10 cellular contexts compared by ENCODE assay signal in the genomic region with DNA sequence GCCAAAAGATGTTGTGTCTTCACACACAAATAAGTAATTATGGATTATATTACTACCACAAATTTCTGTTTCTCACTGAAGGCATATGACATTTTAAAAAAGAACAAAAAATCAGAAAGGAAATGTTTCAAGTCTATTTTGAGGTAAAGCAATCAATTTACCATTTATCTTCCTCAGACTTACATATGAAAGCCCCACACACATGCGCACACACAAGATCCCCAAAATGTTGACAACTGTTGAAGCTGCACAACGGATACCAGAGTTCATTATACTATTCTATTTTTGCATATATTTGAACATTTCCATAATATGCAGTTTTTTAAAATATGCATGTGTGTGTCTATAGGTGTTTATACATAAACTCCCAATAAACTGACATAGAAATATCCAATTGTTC. TPM values are rescaled to one million over a fixed set of nuclear protein-coding genes. Genes with fewer than 3 reads are reported as not detected.
A peak's percentile ranks its signal among the peaks of the same experiment; 100 is the strongest.
DNase-seq lines count a peak whose midpoint lies in the region; ATAC-seq, FAIRE-seq and TF ChIP-seq lines count a peak whose summit lies in the region.
"Had no signal": no experiment of that assay in that cellular context is flagged by ENCODE, and none has a peak within 500 bp of the region (broad histone marks: within the 10 kb centered on the region; RNA-seq: fewer than 3 reads in every experiment).

No MANE protein-coding gene starts in this region.

- POLR2A ChIA-PET in naive thymus-derived CD4-positive, alpha-beta T cell (lab: Charles Lee) = interaction anchor here (0.8 to 4.9 kb wide), 2 partner anchors 43 to 87 kb away, joined by 3 to 36 read pairs; partner anchors contain the start of gene RPS3A

- ATAC-seq in DND-41 (ENCODE audit: insufficient read depth, low read depth) (no peak), GM18502 (IDR thresholded peaks at IDR 0.05; ENCODE audit: poor library complexity, unreplicated experiment) (no peak), HG02798 (IDR thresholded peaks at IDR 0.05; ENCODE audit: poor library complexity, unreplicated experiment) (no peak)
- no peak for ATAC-seq in naive thymus-derived CD4-positive, alpha-beta T cell
- ATAC-seq: body of pancreas had no signal

- no peak for DNase-seq in DND-41
- no peak for DNase-seq in astrocyte (ENCODE audit: low read depth)
- no peak for DNase-seq in naive thymus-derived CD4-positive, alpha-beta T cell
- DNase-seq in NCI-H774 (lab: John Stamatoyannopoulos, UW) = no peak
- DNase-seq: ovary, SJCRH30 had no signal

- H3K27me3 Mint-ChIP-seq in IgD-negative memory B cell (no peaks in the 10 kb centered on the region), astrocyte (ENCODE audit: low read depth, unreplicated experiment) (no peaks in the 10 kb centered on the region)
- H3K27me3 Mint-ChIP-seq in naive thymus-derived CD4-positive, alpha-beta T cell = no peaks in the 10 kb centered on the region

- H3K4me3 ChIP-seq in DND-41 (ENCODE audit: low read depth in 1 of 2, low read length in 2 of 2) = no peak overlapping the region
- H3K4me3 ChIP-seq in astrocyte (ENCODE audit: insufficient read depth, low read depth, low read length) = no peak overlapping the region
- H3K4me3 ChIP-seq in naive thymus-derived CD4-positive, alpha-beta T cell (ENCODE audit: low read length) = peak overlapping the region; percentile 9
- H3K4me3 ChIP-seq: ovary, SJCRH30 had no signal

- peaks cover 19 to 30% (median 29%) of the 10 kb centered on the region in 3 donors for H3K4me1 Mint-ChIP-seq in IgD-negative memory B cell
- peaks cover 10% of the 10 kb centered on the region for H3K4me1 Mint-ChIP-seq in astrocyte (ENCODE audit: low read depth, unreplicated experiment)
- H3K4me1 Mint-ChIP-seq in naive thymus-derived CD4-positive, alpha-beta T cell = peaks cover 23 to 42% (median 37%) of the 10 kb centered on the region in 7 donors

- no peaks in the 10 kb centered on the region for H3K9me3 ChIP-seq in DND-41 (ENCODE audit: insufficient read depth, low read length, severe bottlenecking)
- H3K9me3 ChIP-seq in astrocyte (ENCODE audit: insufficient read depth, low read depth, low read length) = no peaks in the 10 kb centered on the region
- no peaks in the 10 kb centered on the region for H3K9me3 ChIP-seq in naive thymus-derived CD4-positive, alpha-beta T cell (ENCODE audit: control insufficient read depth in 2 of 3, low read length in 3 of 3)
- H3K9me3 ChIP-seq: body of pancreas, ovary, SJCRH30 had no signal

- H3K9ac ChIP-seq in DND-41 (ENCODE audit: low read depth, low read length) (no peak overlapping the region; the same call in none of the 2 replicates), astrocyte (ENCODE audit: low read length) (no peak overlapping the region)

- H3K4me1 ChIP-seq in DND-41 (ENCODE audit: insufficient read depth, low read length) (peaks cover 42% of the 10 kb centered on the region), astrocyte (ENCODE audit: insufficient read depth, low read length) (peaks cover 10% of the 10 kb centered on the region)
- H3K4me1 ChIP-seq in naive thymus-derived CD4-positive, alpha-beta T cell (ENCODE audit: control insufficient read depth in 2 of 2, insufficient read depth in 2 of 2, low read length in 2 of 2) = peaks cover 18 to 37% of the 10 kb centered on the region in 2 donors
- H3K4me1 ChIP-seq: SJCRH30 had no signal

- no peaks in the 10 kb centered on the region for H3K36me3 Mint-ChIP-seq in IgD-negative memory B cell
- H3K36me3 Mint-ChIP-seq in astrocyte (ENCODE audit: low read depth, unreplicated experiment) = peaks cover 2% of the 10 kb centered on the region
- H3K36me3 Mint-ChIP-seq in naive thymus-derived CD4-positive, alpha-beta T cell = peaks cover 0 to 11% (median 8%) of the 10 kb centered on the region in 5 donors

- H3K27me3 ChIP-seq in DND-41 (ENCODE audit: insufficient read depth, low read length, poor library complexity) (no peaks in the 10 kb centered on the region), astrocyte (ENCODE audit: insufficient read depth, low read length) (no peaks in the 10 kb centered on the region)
- no peaks in the 10 kb centered on the region for H3K27me3 ChIP-seq in naive thymus-derived CD4-positive, alpha-beta T cell (ENCODE audit: control insufficient read depth in 2 of 2, insufficient read depth in 2 of 2, low read length in 2 of 2)
- H3K27me3 ChIP-seq: body of pancreas, ovary, SJCRH30 had no signal

- CTCF ChIA-PET in naive thymus-derived CD4-positive, alpha-beta T cell (lab: Charles Lee) = no interaction called here

- intact Hi-C loops in naive thymus-derived CD4-positive, alpha-beta T cell (cut with micrococcal nuclease) = loop anchor here (5.0 to 10.0 kb wide), 3 partner anchors 105 to 1662 kb away; partner anchors contain the start of gene TMEM154 (in 1 of the 2)

- H3K4me2 ChIP-seq in DND-41 (ENCODE audit: insufficient read depth, low read length) (peak overlapping the region; percentile 80), astrocyte (ENCODE audit: low read length) (no peak overlapping the region)

- H3K36me3 ChIP-seq in DND-41 (ENCODE audit: insufficient read depth, low read length) (no peaks in the 10 kb centered on the region; the same call in 1 of the 2 replicates), astrocyte (ENCODE audit: insufficient read depth, low read length) (no peaks in the 10 kb centered on the region)
- H3K36me3 ChIP-seq in naive thymus-derived CD4-positive, alpha-beta T cell (ENCODE audit: control insufficient read depth in 2 of 3, insufficient read depth in 3 of 3, low read length in 3 of 3) = peaks cover 0 to 11% (median 0%) of the 10 kb centered on the region in 3 experiments
- H3K36me3 ChIP-seq: ovary, SJCRH30 had no signal

- H3K4me3 Mint-ChIP-seq in IgD-negative memory B cell (peak overlapping the region; percentile 49 to 100 (median 78)), astrocyte (ENCODE audit: unreplicated experiment) (peak overlapping the region; percentile 54)
- H3K4me3 Mint-ChIP-seq in naive thymus-derived CD4-positive, alpha-beta T cell = peak overlapping the region; percentile 60 to 100 (median 98)

- TF ChIP-seq CTCF in DND-41 (IDR thresholded peaks at IDR 0.05; ENCODE audit: borderline replicate concordance, extremely low read depth, low read length, poor library complexity, severe bottlenecking) = no peak
- no peak for TF ChIP-seq CTCF in astrocyte (IDR thresholded peaks at IDR 0.05; ENCODE audit: insufficient read depth, low read depth, low read length)

- H3K79me2 ChIP-seq in DND-41 (ENCODE audit: insufficient read depth, low read length) (peaks cover 39% of the 10 kb centered on the region), astrocyte (ENCODE audit: insufficient read depth, low read length) (peaks cover 24% of the 10 kb centered on the region)

- H2AFZ ChIP-seq in DND-41 (ENCODE audit: low read depth, low read length) (no peak overlapping the region), astrocyte (ENCODE audit: low read depth, low read length) (no peak overlapping the region)

- H4K20me1 ChIP-seq in DND-41 (ENCODE audit: insufficient read depth, low read length) = no peaks in the 10 kb centered on the region
- no peaks in the 10 kb centered on the region for H4K20me1 ChIP-seq in astrocyte (ENCODE audit: insufficient read depth, low read length)

- H3K27ac ChIP-seq in DND-41 (ENCODE audit: low read length) (no peak overlapping the region), astrocyte (ENCODE audit: low read depth, low read length) (no peak overlapping the region)
- H3K27ac ChIP-seq in naive thymus-derived CD4-positive, alpha-beta T cell (ENCODE audit: low read depth, low read length) = peak overlapping the region; percentile 6
- H3K27ac ChIP-seq: ovary, SJCRH30 had no signal

- no peak for FAIRE-seq in astrocyte (lab: Jason Lieb, UNC)

- peak overlapping the region in 2 of 3 donors; percentile 53 to 65 for H3K27ac Mint-ChIP-seq in IgD-negative memory B cell
- no peak overlapping the region for H3K27ac Mint-ChIP-seq in astrocyte (ENCODE audit: unreplicated experiment)
- H3K27ac Mint-ChIP-seq in naive thymus-derived CD4-positive, alpha-beta T cell = peak overlapping the region in 4 of 9 donors; percentile 1 to 90 (median 54)

- H3K9me3 Mint-ChIP-seq in IgD-negative memory B cell (peaks cover 0 to 1% (median 0%) of the 10 kb centered on the region in 3 donors), astrocyte (ENCODE audit: unreplicated experiment) (no peaks in the 10 kb centered on the region)
- H3K9me3 Mint-ChIP-seq in naive thymus-derived CD4-positive, alpha-beta T cell = no peaks in the 10 kb centered on the region

RNA-seq across cellular contexts. Expression of gene LRBA, which starts 2.7 kb away (rescaled TPM):
- 15.3 TPM for polyA plus RNA-seq in IgD-negative memory B cell
- total RNA-seq in astrocyte = 24.2 and 25.3 TPM in 2 replicates
- total RNA-seq in naive thymus-derived CD4-positive, alpha-beta T cell = 10 to 100 TPM; 51.2 to 71.4 (median 62.9) TPM
- polyA plus RNA-seq in naive thymus-derived CD4-positive, alpha-beta T cell = 10 to 100 TPM; 20.8 to 23.9 TPM
